Comparison of ENCODE assay signal across 15 cellular contexts in genomic region chr20:53676987-53677386, GRCh38.
"Had no signal": no experiment of that assay in that cellular context is flagged by ENCODE, and none has a peak within 500 bp of the region (broad histone marks: within the 10 kb centered on the region; RNA-seq: fewer than 3 reads in every experiment).

No MANE protein-coding gene starts in this region.

- DNase-seq: activated CD4-positive, alpha-beta memory T cell treated with anti-CD3 and anti-CD28 coated beads, Interleukin-2, amount 10 ng/mL, durations not matched to agents 7 days and 5 days; activated CD4-positive, alpha-beta T cell treated with anti-CD3 and anti-CD28 coated beads, Interleukin-2, amount 10 ng/mL, durations not matched to agents 24 days and 14 days; activated gamma-delta T cell; activated naive CD4-positive, alpha-beta T cell treated with anti-CD3 and anti-CD28 coated beads, Interleukin-2, amount 50 U/mL, for 16 hours; activated naive CD8-positive, alpha-beta T cell treated with anti-CD3 and anti-CD28 coated beads, Interleukin-2, amount 50 U/mL, for 24 hours; effector CD4-positive, alpha-beta T cell; erythroblast; heart right ventricle; left colon; mammary epithelial cell; midbrain; natural killer cell; stimulated activated CD4-positive, alpha-beta T cell treated with anti-CD3 and anti-CD28 coated beads, Interleukin-4, amount 100 ng/mL, for 24 hours; stimulated activated naive CD4-positive, alpha-beta T cell treated with Interleukin-2 at 50 U/mL for 16 hours had no signal

- H3K9me3 ChIP-seq: heart right ventricle, thoracic aorta had no signal

- H3K4me3 ChIP-seq: heart right ventricle, thoracic aorta had no signal

- H3K36me3 ChIP-seq: heart right ventricle, thoracic aorta had no signal

- H3K27ac ChIP-seq: thoracic aorta had no signal

- ATAC-seq: activated naive CD8-positive, alpha-beta T cell treated with anti-CD3 and anti-CD28 coated beads, Interleukin-2, amount 50 U/mL, for 24 hours; natural killer cell had no signal

- H3K27me3 ChIP-seq: heart right ventricle had no signal
